Comparison of ENCODE assay signal across 8 cellular contexts in the genomic region with DNA sequence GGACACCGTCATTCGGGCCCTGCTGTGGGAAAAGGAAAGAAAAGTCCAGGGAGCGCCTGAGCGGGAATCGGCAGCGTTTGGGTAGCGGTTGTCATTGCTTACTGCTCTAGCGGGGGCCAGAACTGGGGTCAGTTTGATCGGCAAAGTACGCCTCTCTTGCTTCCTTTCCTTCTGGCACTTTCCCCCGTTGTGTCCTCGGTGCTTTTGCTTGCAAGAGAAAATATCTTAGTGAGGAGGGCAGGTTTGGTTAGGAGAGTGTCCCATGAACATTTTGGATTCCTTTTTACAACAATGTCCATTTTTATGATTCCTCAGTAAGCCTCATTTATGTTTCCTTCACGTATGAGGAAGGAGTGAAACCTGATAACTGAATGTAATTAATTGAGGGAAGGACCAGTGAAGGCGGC. TPM values are rescaled to one million over a fixed set of nuclear protein-coding genes. Genes with fewer than 3 reads are reported as not detected.
DNase-seq lines count a peak whose midpoint lies in the region; ATAC-seq, FAIRE-seq and TF ChIP-seq lines count a peak whose summit lies in the region.

No MANE protein-coding gene starts in this region.

- H3K36me3 ChIP-seq in DND-41 (ENCODE audit: insufficient read depth, low read length) (peaks cover 47% of the 10 kb centered on the region), KOPT-K1 (ENCODE audit: insufficient read depth, low read length) (peaks cover 38% of the 10 kb centered on the region), mesodermal cell (ENCODE audit: control insufficient read depth, insufficient read depth, low read length) (peaks cover 33% of the 10 kb centered on the region)

- H3K27me3 Mint-ChIP-seq in brain = peaks cover 9% of the 10 kb centered on the region

- H3K9me3 Mint-ChIP-seq in brain = no peaks in the 10 kb centered on the region

- H4K20me1 ChIP-seq in DND-41 (ENCODE audit: insufficient read depth, low read length) = peaks cover 6% of the 10 kb centered on the region; the same call in 1 of the 2 replicates

- peaks cover 26% of the 10 kb centered on the region for H3K4me1 Mint-ChIP-seq in brain

- H3K9me3 ChIP-seq in DND-41 (ENCODE audit: insufficient read depth, low read length, severe bottlenecking) = no peaks in the 10 kb centered on the region
- H3K9me3 ChIP-seq in KOPT-K1 (ENCODE audit: insufficient read depth, low read length, poor library complexity, severe bottlenecking) = no peaks in the 10 kb centered on the region
- H3K9me3 ChIP-seq in mesodermal cell (ENCODE audit: control insufficient read depth, low read length) = no peaks in the 10 kb centered on the region

- H3K4me3 ChIP-seq in DND-41 (ENCODE audit: low read depth in 1 of 2, low read length in 2 of 2) = peak overlapping the region; percentile 60 to 94; a peak in 3 of 4 replicates
- peak overlapping the region; percentile 74 for H3K4me3 ChIP-seq in mesodermal cell (ENCODE audit: extremely low read depth, insufficient read depth, low read length, poor library complexity, severe bottlenecking)

- ATAC-seq in DND-41 (ENCODE audit: insufficient read depth, low read depth) = no peak; the same call in 2 of the 3 replicates
- no peak for ATAC-seq in HG03354 (IDR thresholded peaks at IDR 0.05; ENCODE audit: poor library complexity, severe bottlenecking, unreplicated experiment)
- ATAC-seq in HG03571 (IDR thresholded peaks at IDR 0.05; ENCODE audit: unreplicated experiment) = no peak
- no peak for ATAC-seq in HG02571 (IDR thresholded peaks at IDR 0.05; ENCODE audit: unreplicated experiment)

- 0% methylated on average over 8 to 9 of the region's 14 CpGs for WGBS in mesodermal cell (ENCODE audit: insufficient coverage in 2 of 2), 2 experiments

- peaks cover 51% of the 10 kb centered on the region for H3K79me2 ChIP-seq in DND-41 (ENCODE audit: insufficient read depth, low read length)

- no peak for FAIRE-seq in RCC 7860 (lab: Jason Lieb, UNC)

- TF ChIP-seq CTCF in DND-41 (IDR thresholded peaks at IDR 0.05; ENCODE audit: borderline replicate concordance, extremely low read depth, low read length, poor library complexity, severe bottlenecking) = no peak
- TF ChIP-seq CTCF in brain (conservative IDR thresholded peaks at IDR 0.05) = no peak

- H3K36me3 Mint-ChIP-seq in brain = peaks cover 35% of the 10 kb centered on the region

- peak overlapping the region; percentile 84 for H3K9ac ChIP-seq in DND-41 (ENCODE audit: low read depth, low read length)

- peak overlapping the region; percentile 93 to 95 (median 93) for H3K4me3 Mint-ChIP-seq in brain

- DNase-seq in DND-41 (peak; percentile 43), RCC 7860 (ENCODE audit: low spot score) (no peak)

- H3K4me2 ChIP-seq in DND-41 (ENCODE audit: insufficient read depth, low read length) = peak overlapping the region; percentile 95

- no peaks in the 10 kb centered on the region for H3K27me3 ChIP-seq in DND-41 (ENCODE audit: insufficient read depth, low read length, poor library complexity)

- peak overlapping the region; percentile 83 for H2AFZ ChIP-seq in DND-41 (ENCODE audit: low read depth, low read length)

- H3K27ac Mint-ChIP-seq in brain = peak overlapping the region; percentile 87 to 94 (median 91)

- H3K4me1 ChIP-seq in DND-41 (ENCODE audit: insufficient read depth, low read length) = peaks cover 32% of the 10 kb centered on the region
- H3K4me1 ChIP-seq in mesodermal cell (ENCODE audit: control insufficient read depth, insufficient read depth, low read length, poor library complexity, severe bottlenecking) = peaks cover 19% of the 10 kb centered on the region

- peak overlapping the region; percentile 88 for H3K27ac ChIP-seq in DND-41 (ENCODE audit: low read length)
- H3K27ac ChIP-seq in KOPT-K1 (ENCODE audit: low read depth, low read length, poor library complexity, severe bottlenecking) = peak overlapping the region; percentile 90
- peak overlapping the region; percentile 81 for H3K27ac ChIP-seq in mesodermal cell (ENCODE audit: low read depth, low read length, severe bottlenecking)

RNA-seq across cellular contexts. Expression of gene ST3GAL3, which starts 0.7 kb away (rescaled TPM):
- 38.6 TPM for polyA plus RNA-seq in brain (ENCODE audit: insufficient read depth, low read depth, low replicate concordance)
- polyA plus RNA-seq in mesodermal cell (2013, experiment 1 of 2) = 22.4 TPM
- polyA plus RNA-seq in mesodermal cell (2013, experiment 2 of 2) = 16.2 TPM

RNA-seq across cellular contexts. Expression of gene KDM4A, which starts 58.1 kb away (rescaled TPM):
- 45.9 TPM for polyA plus RNA-seq in brain (ENCODE audit: insufficient read depth, low read depth, low replicate concordance)
- 37.0 TPM for polyA plus RNA-seq in mesodermal cell (2013, experiment 1 of 2)
- 33.3 TPM for polyA plus RNA-seq in mesodermal cell (2013, experiment 2 of 2)
